ENCODE assay signal across 11 cellular contexts in genomic region chr6:33914519-33915120, GRCh38.
DNase-seq lines count a peak whose midpoint lies in the region; ATAC-seq and TF ChIP-seq lines count a peak whose summit lies in the region.
"Had no signal": no experiment of that assay in that cellular context is flagged by ENCODE, and none has a peak within 500 bp of the region (broad histone marks: within the 10 kb centered on the region; RNA-seq: fewer than 3 reads in every experiment).

No MANE protein-coding gene starts in this region.

- H3K4me3 Mint-ChIP-seq in activated CD8-positive, alpha-beta T cell treated with anti-CD3 and anti-CD28 coated beads, Interleukin-2, amount 10 ng/mL, durations not matched to agents 7 days and 5 days, result peak overlapping the region; percentile 36
- H3K4me3 Mint-ChIP-seq in memory B cell, result peak overlapping the region; percentile 79

- peak in 3 of 5 donors; percentile 28 to 62 (median 38) for DNase-seq in heart left ventricle
- no peak for DNase-seq in cardiac septum (ENCODE audit: low spot score)
- DNase-seq in activated CD8-positive, alpha-beta T cell treated with anti-CD3 and anti-CD28 coated beads, Interleukin-2, amount 10 ng/mL, durations not matched to agents 7 days and 5 days, result peak; percentile 66
- peak; percentile 30 to 41 for DNase-seq in memory B cell (ENCODE audit: low spot score in 2 of 2)
- DNase-seq in sciatic nerve (ENCODE audit: low spot score), result no peak
- no peak for DNase-seq in testis
- no peak for DNase-seq in osteoblast (ENCODE audit: insufficient read length, low spot score, missing footprints)
- DNase-seq in GM03348 (ENCODE audit: low spot score), result no peak
- DNase-seq: WERI-Rb-1 had no signal

- H3K9me3 ChIP-seq in heart left ventricle (no peaks in the 10 kb centered on the region), testis (no peaks in the 10 kb centered on the region), osteoblast (ENCODE audit: low read depth, low read length) (no peaks in the 10 kb centered on the region)
- H3K9me3 ChIP-seq: thoracic aorta had no signal

- no peaks in the 10 kb centered on the region for H4K20me1 ChIP-seq in osteoblast (ENCODE audit: insufficient read depth, low read length)

- no peaks in the 10 kb centered on the region for H3K36me3 Mint-ChIP-seq in activated CD8-positive, alpha-beta T cell treated with anti-CD3 and anti-CD28 coated beads, Interleukin-2, amount 10 ng/mL, durations not matched to agents 7 days and 5 days (ENCODE audit: low read depth)
- no peaks in the 10 kb centered on the region for H3K36me3 Mint-ChIP-seq in memory B cell

- WGBS in heart left ventricle, 4 donors, result 58 to 72% (median 64%) methylated on average over 8 of the region's 8 CpGs
- 84 to 88% methylated on average over 8 of the region's 8 CpGs for WGBS in testis, 2 donors

- no peaks in the 10 kb centered on the region for H3K9me3 Mint-ChIP-seq in activated CD8-positive, alpha-beta T cell treated with anti-CD3 and anti-CD28 coated beads, Interleukin-2, amount 10 ng/mL, durations not matched to agents 7 days and 5 days (ENCODE audit: insufficient read depth)
- no peaks in the 10 kb centered on the region for H3K9me3 Mint-ChIP-seq in memory B cell

- no peak for TF ChIP-seq POLR2A in heart left ventricle (IDR thresholded peaks at IDR 0.05)
- TF ChIP-seq POLR2A in testis (IDR thresholded peaks at IDR 0.05), result no peak

- no peak for TF ChIP-seq CTCF in heart left ventricle (IDR thresholded peaks at IDR 0.05)
- no peak for TF ChIP-seq CTCF in testis (IDR thresholded peaks at IDR 0.05)
- TF ChIP-seq CTCF in osteoblast (IDR thresholded peaks at IDR 0.05; ENCODE audit: extremely low read depth, low read depth, low read length), result no peak

- H3K4me1 ChIP-seq in heart left ventricle (peaks cover 0 to 17% (median 0%) of the 10 kb centered on the region in 12 donors), testis (no peaks in the 10 kb centered on the region), osteoblast (ENCODE audit: insufficient read depth, low read length) (no peaks in the 10 kb centered on the region)

- no peaks in the 10 kb centered on the region for H3K36me3 ChIP-seq in heart left ventricle
- H3K36me3 ChIP-seq in testis (ENCODE audit: low read depth, missing control alignments), result no peaks in the 10 kb centered on the region
- no peaks in the 10 kb centered on the region for H3K36me3 ChIP-seq in osteoblast (ENCODE audit: insufficient read depth, low read length)
- H3K36me3 ChIP-seq: thoracic aorta, WERI-Rb-1 had no signal

- intact Hi-C loops in heart left ventricle (cut with DNase I) (no loop called here), cardiac septum (cut with DNase I) (no loop called here), sciatic nerve (cut with DNase I) (no loop called here), testis (cut with DNase I; ENCODE audit: low total_unique reads) (no loop called here)

- H3K79me2 ChIP-seq in osteoblast (ENCODE audit: insufficient read depth, low read length), result no peaks in the 10 kb centered on the region

- no peak overlapping the region for H3K4me2 ChIP-seq in osteoblast (ENCODE audit: insufficient read depth, low read length)
- H3K4me2 ChIP-seq: KMS-11 had no signal

- H3K27ac ChIP-seq in heart left ventricle (peak overlapping the region in 1 of 12 donors; percentile 49), testis (no peak overlapping the region), osteoblast (ENCODE audit: low read depth, low read length) (no peak overlapping the region)
- H3K27ac ChIP-seq: KMS-11, thoracic aorta, WERI-Rb-1 had no signal

- peaks cover 6% of the 10 kb centered on the region for H3K27me3 Mint-ChIP-seq in activated CD8-positive, alpha-beta T cell treated with anti-CD3 and anti-CD28 coated beads, Interleukin-2, amount 10 ng/mL, durations not matched to agents 7 days and 5 days (ENCODE audit: low read depth)
- peaks cover 12% of the 10 kb centered on the region for H3K27me3 Mint-ChIP-seq in memory B cell

- ATAC-seq in heart left ventricle, result peak in 2 of 4 donors; percentile 42 to 64
- ATAC-seq in activated CD8-positive, alpha-beta T cell treated with anti-CD3 and anti-CD28 coated beads, Interleukin-2, amount 10 ng/mL, durations not matched to agents 7 days and 5 days, result peak; percentile 87
- ATAC-seq in memory B cell (ENCODE audit: low read depth), result peak; percentile 100
- ATAC-seq in sciatic nerve, result no peak

- H2AFZ ChIP-seq in osteoblast (ENCODE audit: low read length), result no peak overlapping the region

- peaks cover 40% of the 10 kb centered on the region for H3K4me1 Mint-ChIP-seq in activated CD8-positive, alpha-beta T cell treated with anti-CD3 and anti-CD28 coated beads, Interleukin-2, amount 10 ng/mL, durations not matched to agents 7 days and 5 days (ENCODE audit: low read depth)
- peaks cover 11% of the 10 kb centered on the region for H3K4me1 Mint-ChIP-seq in memory B cell

- CTCF ChIA-PET in activated CD8-positive, alpha-beta T cell treated with anti-CD3 and anti-CD28 coated beads, Interleukin-2, amount 10 ng/mL, durations not matched to agents 7 days and 5 days (lab: Charles Lee), result interaction anchor here (0.7 to 2.6 kb wide), 7 partner anchors 8 to 248 kb away, joined by 3 to 17 read pairs (median 3); no protein-coding TSS in a partner anchor

- POLR2A ChIA-PET in activated CD8-positive, alpha-beta T cell treated with anti-CD3 and anti-CD28 coated beads, Interleukin-2, amount 10 ng/mL, durations not matched to agents 7 days and 5 days (lab: Charles Lee), result interaction anchor here (0.8 to 3.3 kb wide), 3 partner anchors 8 to 54 kb away, joined by 3 to 32 read pairs (median 3); no protein-coding TSS in a partner anchor

- H3K4me3 ChIP-seq in heart left ventricle, result no peak overlapping the region
- H3K4me3 ChIP-seq in testis, result no peak overlapping the region
- H3K4me3 ChIP-seq in osteoblast (ENCODE audit: insufficient read depth, low read length), result no peak overlapping the region
- H3K4me3 ChIP-seq: thoracic aorta had no signal

- H3K27me3 ChIP-seq in heart left ventricle (peaks cover 0 to 16% (median 0%) of the 10 kb centered on the region in 9 donors), testis (no peaks in the 10 kb centered on the region), osteoblast (ENCODE audit: insufficient read depth, low read length) (peaks cover 27% of the 10 kb centered on the region)

- peak overlapping the region; percentile 83 for H3K27ac Mint-ChIP-seq in activated CD8-positive, alpha-beta T cell treated with anti-CD3 and anti-CD28 coated beads, Interleukin-2, amount 10 ng/mL, durations not matched to agents 7 days and 5 days
- peak overlapping the region; percentile 35 for H3K27ac Mint-ChIP-seq in memory B cell

Comparison
In these comparisons a context has a peak if more than half of its experiments do, and no peak if none do; other contexts are left out.
1. DNase-seq: peak in heart left ventricle (3 of 5), activated CD8-positive, alpha-beta T cell treated with anti-CD3 and anti-CD28 coated beads, Interleukin-2, amount 10 ng/mL, durations not matched to agents 7 days and 5 days (single experiment) and memory B cell (2 of 2); none in cardiac septum (single experiment), sciatic nerve (single experiment), testis (single experiment), osteoblast (single experiment) and GM03348 (single experiment).